ENCODE assay signal across 8 cellular contexts in the genomic region with DNA sequence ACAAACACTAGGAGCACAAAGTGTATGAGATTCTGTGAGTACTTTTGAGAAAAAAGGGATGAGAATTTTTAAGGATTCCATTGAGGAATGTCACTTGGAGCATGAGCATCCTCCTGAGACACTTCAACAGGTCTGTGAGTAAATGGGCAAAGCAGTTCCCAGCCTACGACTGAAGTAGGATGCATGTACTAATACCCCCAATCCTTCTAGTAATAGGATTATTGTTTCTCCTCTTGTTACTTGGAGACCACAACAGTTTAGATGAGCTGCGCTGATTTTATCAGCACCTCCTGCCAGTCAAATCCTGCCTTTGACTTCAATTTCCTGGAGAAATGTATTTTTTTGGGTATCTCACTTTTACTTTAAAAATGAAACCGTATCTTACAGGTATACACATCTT. TPM values are rescaled to one million over a fixed set of nuclear protein-coding genes. Genes with fewer than 3 reads are reported as not detected.
DNase-seq lines count a peak whose midpoint lies in the region; ATAC-seq and TF ChIP-seq lines count a peak whose summit lies in the region.

No MANE protein-coding gene starts in this region.

- TF ChIP-seq POLR2A in breast epithelium (IDR thresholded peaks at IDR 0.05): no peak

- no peak for DNase-seq in AG10803 (ENCODE audit: low read depth)
- peak; percentile 4 for DNase-seq in KBM-7
- no peak for DNase-seq in breast epithelium (ENCODE audit: low spot score in 2 of 2)
- DNase-seq in GOT3 (lab: John Stamatoyannopoulos, UW): no peak
- DNase-seq in CD1c-positive myeloid dendritic cell (ENCODE audit: extremely low spot score): no peak

- H3K27me3 ChIP-seq in breast epithelium (no peaks in the 10 kb centered on the region), muscle layer of duodenum (ENCODE audit: low read depth, low read length) (no peaks in the 10 kb centered on the region)

- H3K36me3 ChIP-seq in breast epithelium (no peaks in the 10 kb centered on the region), muscle layer of duodenum (ENCODE audit: control insufficient read depth in 1 of 2, insufficient read depth in 2 of 2, low read length in 2 of 2) (no peaks in the 10 kb centered on the region)

- in situ Hi-C loops in KBM-7 (cut with MboI; ENCODE audit: low pct_unique_long_range_greater_than_20kb, low sequenced_read_pairs): no loop called here

- H3K4me3 ChIP-seq in AG10803 (ENCODE audit: low read length) (peak overlapping the region; percentile 89), breast epithelium (peak overlapping the region; percentile 65 to 83 (median 76)), muscle layer of duodenum (ENCODE audit: low read depth in 1 of 2, low read length in 2 of 2) (peak overlapping the region; percentile 69 to 93)

- intact Hi-C loops in breast epithelium (cut with DNase I; ENCODE audit: low total_unique reads): no loop called here

- H3K27ac ChIP-seq in breast epithelium (no peak overlapping the region), muscle layer of duodenum (ENCODE audit: low read length) (no peak overlapping the region)

- TF ChIP-seq CTCF in AG10803 (conservative IDR thresholded peaks at IDR 0.05; ENCODE audit: low read length): no peak
- no peak for TF ChIP-seq CTCF in breast epithelium (IDR thresholded peaks at IDR 0.05)

- H3K9me3 ChIP-seq in breast epithelium (no peaks in the 10 kb centered on the region), muscle layer of duodenum (ENCODE audit: control insufficient read depth in 1 of 2, low read length in 2 of 2) (no peaks in the 10 kb centered on the region)

- ATAC-seq in HG02678 (IDR thresholded peaks at IDR 0.05; ENCODE audit: unreplicated experiment) (no peak), HG03342 (IDR thresholded peaks at IDR 0.05; ENCODE audit: unreplicated experiment) (no peak)

- H3K4me1 ChIP-seq in breast epithelium (no peaks in the 10 kb centered on the region), muscle layer of duodenum (ENCODE audit: control insufficient read depth in 1 of 2, insufficient read depth in 2 of 2, low read length in 2 of 2) (peaks cover 6 to 15% of the 10 kb centered on the region in 2 donors)

RNA-seq across cellular contexts. Expression of gene BBS9, which starts 0.8 kb away (rescaled TPM):
- total RNA-seq in breast epithelium: 10 to 100 TPM; 27.4 to 49.5 (median 43.6) TPM

RNA-seq across cellular contexts. Expression of gene RP9, which starts 21.0 kb away (rescaled TPM):
- 10 to 100 TPM in 2 of 3 donors, 1 to 10 TPM in 1; 8.5 to 17.0 (median 13.4) TPM for total RNA-seq in breast epithelium
